22 cellular contexts compared by ENCODE assay signal in the genomic region with DNA sequence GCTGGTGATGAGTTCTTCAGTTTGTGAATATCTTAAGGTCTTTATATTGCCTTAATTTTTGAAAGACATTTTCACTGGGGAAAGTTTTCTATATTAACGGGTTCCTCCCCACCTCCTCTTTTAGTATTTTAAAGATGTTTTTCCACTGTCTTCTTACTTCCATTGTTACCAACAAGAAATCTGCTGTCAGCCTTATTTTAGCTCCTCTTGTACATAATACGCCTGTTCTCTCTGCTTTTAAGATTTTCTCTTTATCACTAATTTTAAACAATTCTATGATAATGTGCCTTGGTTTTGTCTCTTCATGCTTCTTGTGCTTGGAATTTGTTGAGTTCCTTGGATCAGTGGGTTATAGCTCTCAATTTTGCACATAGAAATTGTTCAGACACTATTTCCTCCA.
"Had no signal": no experiment of that assay in that cellular context is flagged by ENCODE, and none has a peak within 500 bp of the region (broad histone marks: within the 10 kb centered on the region; RNA-seq: fewer than 3 reads in every experiment).

No MANE protein-coding gene starts in this region.

- H3K4me2 ChIP-seq: KMS-11 had no signal

- ATAC-seq: Panc1, PC-3, SK-N-SH treated with all-trans-retinoic acid at 6 μM for 48 hours, T-helper 17 cell had no signal

- H3K9me3 ChIP-seq: SJCRH30 had no signal

- H3K4me1 Mint-ChIP-seq: T-helper 17 cell had no signal

- H3K4me1 ChIP-seq: SJCRH30 had no signal

- H3K36me3 ChIP-seq: SJCRH30 had no signal

- H3K9ac ChIP-seq: KMS-11 had no signal

- H3K27me3 ChIP-seq: SJCRH30 had no signal

- H3K27ac ChIP-seq: KMS-11, RWPE1, SJCRH30 had no signal

- H3K4me3 Mint-ChIP-seq: T-helper 17 cell; T-helper 2 cell treated with Interferon-gamma antibody and Interleukin-4, amounts not matched to agents 5 μg/mL and 100 μg/mL, for 36 hours had no signal

- H3K4me3 ChIP-seq: SJCRH30 had no signal

- H3K27me3 Mint-ChIP-seq: T-helper 17 cell had no signal

- H3K27ac Mint-ChIP-seq: T-helper 17 cell; T-helper 2 cell treated with Interferon-gamma antibody and Interleukin-4, amounts not matched to agents 5 μg/mL and 100 μg/mL, for 36 hours had no signal

- DNase-seq: IMR-90, MM.1S, NCI-H1092 treated with DMSO at 0.1 percent for 48 hours, NCI-H1417 treated with DMSO at 0.1 percent for 48 hours, NCI-H146, NCI-H1694 treated with DMSO at 0.1 percent for 48 hours, NCI-H2081, NCI-H2107, NCI-H2227 treated with DMSO at 0.1 percent for 48 hours, NCI-H524, NCI-H526 treated with DMSO at 0.1 percent for 48 hours, NCI-H774, PC-3, SHP77 treated with DMSO at 0.1 percent for 48 hours, SJCRH30, T-helper 1 cell, T-helper 17 cell had no signal
